ENCODE assay signal across 9 cellular contexts in the genomic region with DNA sequence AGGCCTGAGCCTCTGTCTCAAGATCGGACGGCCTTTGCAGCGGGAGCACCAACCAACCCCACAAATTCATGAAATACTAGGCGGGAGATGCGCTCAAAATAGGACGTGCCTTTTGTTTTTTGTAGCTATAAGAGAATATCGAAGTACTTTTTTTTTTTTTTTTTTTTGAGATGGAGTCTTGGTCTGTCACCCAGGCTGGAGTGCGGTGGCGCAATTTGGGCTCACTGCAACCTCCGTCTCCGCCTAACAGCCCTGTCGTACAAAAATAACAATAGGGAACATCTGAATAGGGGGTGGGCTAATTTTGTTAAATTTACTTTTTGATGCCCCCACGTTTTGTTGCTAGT. TPM values are rescaled to one million over a fixed set of nuclear protein-coding genes. Genes with fewer than 3 reads are reported as not detected.
DNase-seq lines count a peak whose midpoint lies in the region; ATAC-seq and TF ChIP-seq lines count a peak whose summit lies in the region.
"Had no signal": no experiment of that assay in that cellular context is flagged by ENCODE, and none has a peak within 500 bp of the region (broad histone marks: within the 10 kb centered on the region; RNA-seq: fewer than 3 reads in every experiment).

No MANE protein-coding gene starts in this region.

- H3K9ac ChIP-seq in colonic mucosa (ENCODE audit: low read depth in 2 of 2, low read length in 2 of 2), result no peak overlapping the region

- H3K27ac Mint-ChIP-seq in nephron, result peak overlapping the region in 1 of 3 experiments; percentile 40

- TF ChIP-seq CTCF in colonic mucosa (IDR thresholded peaks at IDR 0.05), result no peak
- no peak for TF ChIP-seq CTCF in nephron (IDR thresholded peaks at IDR 0.05; ENCODE audit: unreplicated experiment in 3 of 3)

- H3K4me3 Mint-ChIP-seq in nephron, result peak overlapping the region; percentile 79 to 82 (median 80)

- no peaks in the 10 kb centered on the region for H3K36me3 Mint-ChIP-seq in nephron (ENCODE audit: low read depth)

- H3K4me1 Mint-ChIP-seq in nephron, result peaks cover 12% of the 10 kb centered on the region

- DNase-seq in SIG-M5 treated with dmso at 0.1 percent for 504 hours (lab: John Stamatoyannopoulos, UW; ENCODE audit: unreplicated experiment) (peak; percentile 67), SIG-M5 (lab: John Stamatoyannopoulos, UW) (no peak), Kasumi-1 (lab: John Stamatoyannopoulos, UW) (peak; percentile 40 to 49), colonic mucosa (no peak), ureter (ENCODE audit: low spot score) (no peak), NCI-H345 treated with DMSO at 0.1 percent for 48 hours (lab: John Stamatoyannopoulos, UW; ENCODE audit: unreplicated experiment) (no peak)

- H3K36me3 ChIP-seq in colonic mucosa, result no peaks in the 10 kb centered on the region
- H3K36me3 ChIP-seq: adrenal gland had no signal

- H3K9me3 ChIP-seq in colonic mucosa, result no peaks in the 10 kb centered on the region
- H3K9me3 ChIP-seq: adrenal gland had no signal

- H3K27me3 ChIP-seq in colonic mucosa, result no peaks in the 10 kb centered on the region
- H3K27me3 ChIP-seq: adrenal gland had no signal

- no peak for ATAC-seq in HG03139 (IDR thresholded peaks at IDR 0.05; ENCODE audit: unreplicated experiment)

- peak overlapping the region; percentile 62 for H3K4me3 ChIP-seq in colonic mucosa

- peaks cover 65% of the 10 kb centered on the region for H3K27me3 Mint-ChIP-seq in nephron (ENCODE audit: low read depth)

- H3K4me1 ChIP-seq in colonic mucosa, result no peaks in the 10 kb centered on the region
- H3K4me1 ChIP-seq: adrenal gland had no signal

- peak overlapping the region; percentile 97 for H3K27ac ChIP-seq in colonic mucosa

- no peaks in the 10 kb centered on the region for H3K9me3 Mint-ChIP-seq in nephron

- intact Hi-C loops in colonic mucosa (cut with DNase I), result no loop called here

RNA-seq across cellular contexts. Expression of gene TUBB2A, which starts 5.9 kb away (rescaled TPM):
- total RNA-seq in colonic mucosa, result 10 to 100 TPM; 20.4 to 43.2 TPM
- 21.5 TPM for total RNA-seq in ureter

RNA-seq across cellular contexts. Expression of gene BPHL, which starts 44.7 kb away (rescaled TPM):
- total RNA-seq in colonic mucosa (10 to 100 TPM; 13.4 to 31.7 TPM), ureter (35.6 TPM)

Comparison
In these comparisons a context has a peak if more than half of its experiments do, and no peak if none do; other contexts are left out.
1. DNase-seq: peak in SIG-M5 treated with dmso at 0.1 percent for 504 hours (single experiment) and Kasumi-1 (2 of 2); none in SIG-M5 (single experiment), colonic mucosa (single experiment), ureter (single experiment) and NCI-H345 treated with DMSO at 0.1 percent for 48 hours (single experiment).